Comparison of ENCODE assay signal across 9 cellular contexts in the genomic region with DNA sequence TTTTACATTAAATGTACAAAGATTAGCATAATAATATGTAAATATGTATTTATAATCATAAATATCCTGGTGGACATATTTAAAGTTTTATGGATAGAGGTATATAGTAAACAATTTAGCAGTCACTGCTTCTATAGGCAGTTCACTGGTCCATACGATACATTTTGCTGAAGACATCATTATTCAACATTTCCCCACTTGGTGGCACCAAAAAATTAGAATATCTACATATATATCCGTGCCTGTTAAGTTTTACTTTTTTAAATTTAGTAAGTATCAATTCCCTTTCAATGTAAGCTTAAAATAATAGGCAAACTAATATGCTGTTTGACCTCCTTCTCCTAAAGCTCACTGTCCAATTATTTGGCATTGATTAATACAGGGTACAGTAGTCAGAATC.
DNase-seq lines count a peak whose midpoint lies in the region; ATAC-seq and TF ChIP-seq lines count a peak whose summit lies in the region.
"Had no signal": no experiment of that assay in that cellular context is flagged by ENCODE, and none has a peak within 500 bp of the region (broad histone marks: within the 10 kb centered on the region; RNA-seq: fewer than 3 reads in every experiment).

No MANE protein-coding gene starts in this region.

- H3K4me1 ChIP-seq in esophagus muscularis mucosa, result peaks cover 0 to 13% (median 6%) of the 10 kb centered on the region in 4 donors

- H3K27ac Mint-ChIP-seq in CD14-positive monocyte, result no peak overlapping the region
- H3K27ac Mint-ChIP-seq in stimulated activated memory B cell treated with anti-CD40 and anti-IgM and Interleukin-4, amounts not matched to agents 10 μg/mL and 1 μg/mL and 100 μg/mL, for 72 hours, result no peak overlapping the region

- no peak for TF ChIP-seq EP300 in esophagus muscularis mucosa (IDR thresholded peaks at IDR 0.05)

- peak; percentile 54 for ATAC-seq in GM19468 (IDR thresholded peaks at IDR 0.05; ENCODE audit: extremely low read depth, unreplicated experiment)
- no peak for ATAC-seq in GM19023 (IDR thresholded peaks at IDR 0.05; ENCODE audit: unreplicated experiment)
- ATAC-seq in stimulated activated memory B cell treated with anti-CD40 and anti-IgM and Interleukin-4, amounts not matched to agents 10 μg/mL and 1 μg/mL and 100 μg/mL, for 72 hours, result no peak

- no peak overlapping the region for H3K4me3 ChIP-seq in esophagus muscularis mucosa

- no peaks in the 10 kb centered on the region for H3K27me3 ChIP-seq in esophagus muscularis mucosa

- DNase-seq in CD14-positive monocyte (ENCODE audit: low spot score), result no peak
- DNase-seq in Kasumi-1 (lab: John Stamatoyannopoulos, UW), result peak; percentile 32 to 37
- DNase-seq in esophagus muscularis mucosa (ENCODE audit: extremely low spot score), result no peak
- DNase-seq in SHP77 (lab: John Stamatoyannopoulos, UW), result no peak
- DNase-seq in GOT3 (lab: John Stamatoyannopoulos, UW), result no peak

- TF ChIP-seq CTCF in CD14-positive monocyte (IDR thresholded peaks at IDR 0.05), result peak; percentile 17
- peak in 2 of 3 experiments; percentile 26 to 31 for TF ChIP-seq CTCF in esophagus muscularis mucosa (IDR thresholded peaks at IDR 0.05)

- H3K9me3 ChIP-seq in esophagus muscularis mucosa, result no peaks in the 10 kb centered on the region

- no peaks in the 10 kb centered on the region for H3K27me3 Mint-ChIP-seq in CD14-positive monocyte (ENCODE audit: low read depth in 3 of 3)
- H3K27me3 Mint-ChIP-seq in stimulated activated memory B cell treated with anti-CD40 and anti-IgM and Interleukin-4, amounts not matched to agents 10 μg/mL and 1 μg/mL and 100 μg/mL, for 72 hours, result no peaks in the 10 kb centered on the region

- TF ChIP-seq POLR2A in esophagus muscularis mucosa (IDR thresholded peaks at IDR 0.05; ENCODE audit: low read depth), result no peak

- H3K9me3 Mint-ChIP-seq in CD14-positive monocyte, result peaks cover 0 to 1% (median 0%) of the 10 kb centered on the region in 7 donors
- H3K9me3 Mint-ChIP-seq in stimulated activated memory B cell treated with anti-CD40 and anti-IgM and Interleukin-4, amounts not matched to agents 10 μg/mL and 1 μg/mL and 100 μg/mL, for 72 hours, result no peaks in the 10 kb centered on the region

- H3K36me3 ChIP-seq in esophagus muscularis mucosa, result no peaks in the 10 kb centered on the region

- no peaks in the 10 kb centered on the region for H3K4me1 Mint-ChIP-seq in CD14-positive monocyte
- peaks cover 19% of the 10 kb centered on the region for H3K4me1 Mint-ChIP-seq in stimulated activated memory B cell treated with anti-CD40 and anti-IgM and Interleukin-4, amounts not matched to agents 10 μg/mL and 1 μg/mL and 100 μg/mL, for 72 hours

- no peak overlapping the region for H3K27ac ChIP-seq in esophagus muscularis mucosa (replicated peaks in 1 of 4)
- H3K27ac ChIP-seq: HL-60 had no signal

- intact Hi-C loops in CD14-positive monocyte (cut with micrococcal nuclease) (no loop called here), esophagus muscularis mucosa (cut with DNase I) (loop anchor here (5.0 to 10.0 kb wide), 2 partner anchors 65 to 132 kb away; a partner anchor contains a TSS)

- H3K4me3 Mint-ChIP-seq in CD14-positive monocyte, result no peak overlapping the region
- no peak overlapping the region for H3K4me3 Mint-ChIP-seq in stimulated activated memory B cell treated with anti-CD40 and anti-IgM and Interleukin-4, amounts not matched to agents 10 μg/mL and 1 μg/mL and 100 μg/mL, for 72 hours

- 29% methylated on average over 2 of the region's 2 CpGs for WGBS in esophagus muscularis mucosa

- H3K36me3 Mint-ChIP-seq in CD14-positive monocyte, result peaks cover 21 to 32% of the 10 kb centered on the region in 2 donors
- peaks cover 31% of the 10 kb centered on the region for H3K36me3 Mint-ChIP-seq in stimulated activated memory B cell treated with anti-CD40 and anti-IgM and Interleukin-4, amounts not matched to agents 10 μg/mL and 1 μg/mL and 100 μg/mL, for 72 hours

Comparison
In these comparisons a context has a peak if more than half of its experiments do, and no peak if none do; other contexts are left out.
1. DNase-seq: peak in Kasumi-1 (2 of 2); none in CD14-positive monocyte (single experiment), esophagus muscularis mucosa (single experiment), SHP77 (0 of 2) and GOT3 (single experiment).